11 cellular contexts compared by ENCODE assay signal in the genomic region with DNA sequence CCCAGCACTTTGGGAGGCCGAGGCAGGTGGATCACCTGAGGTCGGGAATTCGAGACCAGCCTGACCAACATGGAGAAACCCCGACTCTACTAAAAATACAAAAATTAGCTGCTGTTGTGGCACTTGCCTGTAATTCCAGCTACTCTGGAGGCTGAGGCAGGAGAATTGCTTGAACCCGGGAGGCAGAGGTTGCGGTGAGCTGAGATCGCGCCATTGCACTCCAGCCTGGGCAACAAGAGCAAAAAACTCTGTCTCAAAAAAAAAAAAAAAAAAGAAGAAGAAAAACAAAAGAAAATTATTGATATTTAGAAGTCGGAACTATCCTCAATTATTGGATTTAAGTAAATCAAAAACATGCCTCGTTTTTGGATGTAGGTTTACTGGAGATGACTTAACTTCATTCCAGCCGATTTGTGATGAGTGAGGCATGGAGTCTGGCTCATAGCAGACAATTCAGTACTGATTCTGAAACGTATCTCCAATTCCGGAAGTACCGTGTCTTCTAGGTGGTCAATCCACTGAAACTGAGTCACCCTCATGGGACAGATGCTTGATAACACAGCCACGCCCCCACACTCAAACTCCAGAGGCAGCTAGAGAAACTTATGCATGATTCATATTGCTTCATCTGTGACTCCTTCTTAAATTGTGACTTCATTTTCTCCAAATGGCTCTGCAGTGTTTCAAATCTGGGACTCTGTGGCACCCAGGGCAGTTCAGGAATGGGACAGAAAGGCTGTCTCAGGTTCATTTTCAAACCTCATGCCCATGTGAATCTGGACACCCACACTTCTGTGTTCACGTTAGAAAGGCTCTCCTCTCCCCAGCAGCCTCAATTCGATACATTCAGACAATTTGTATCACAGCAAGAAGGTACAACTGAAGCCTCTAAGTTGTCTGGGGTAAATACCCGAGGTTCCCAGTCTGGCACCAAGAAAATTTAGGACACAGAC.
A peak's percentile ranks its signal among the peaks of the same experiment; 100 is the strongest.
DNase-seq lines count a peak whose midpoint lies in the region; ATAC-seq, FAIRE-seq and TF ChIP-seq lines count a peak whose summit lies in the region.
"Had no signal": no experiment of that assay in that cellular context is flagged by ENCODE, and none has a peak within 500 bp of the region (broad histone marks: within the 10 kb centered on the region; RNA-seq: fewer than 3 reads in every experiment).

No MANE protein-coding gene starts in this region.

- H3K4me3 Mint-ChIP-seq in activated CD8-positive, alpha-beta memory T cell treated with anti-CD3 and anti-CD28 coated beads, Interleukin-2, amount 10 ng/mL, durations not matched to agents 7 days and 5 days = no peak overlapping the region
- H3K4me3 Mint-ChIP-seq in progenitor cell of endocrine pancreas (ENCODE audit: low read depth) = no peak overlapping the region
- H3K4me3 Mint-ChIP-seq: CD8-positive, alpha-beta T cell had no signal

- no peak overlapping the region for H3K27ac Mint-ChIP-seq in activated CD8-positive, alpha-beta memory T cell treated with anti-CD3 and anti-CD28 coated beads, Interleukin-2, amount 10 ng/mL, durations not matched to agents 7 days and 5 days
- H3K27ac Mint-ChIP-seq in progenitor cell of endocrine pancreas = no peak overlapping the region
- H3K27ac Mint-ChIP-seq: CD8-positive, alpha-beta T cell had no signal

- no peak for TF ChIP-seq POLR2A in GM12892 (IDR thresholded peaks at IDR 0.05; ENCODE audit: low read depth, low read length)

- H3K4me1 Mint-ChIP-seq in activated CD8-positive, alpha-beta memory T cell treated with anti-CD3 and anti-CD28 coated beads, Interleukin-2, amount 10 ng/mL, durations not matched to agents 7 days and 5 days = peaks cover 4% of the 10 kb centered on the region
- H3K4me1 Mint-ChIP-seq in progenitor cell of endocrine pancreas (ENCODE audit: low read depth) = peaks cover 4% of the 10 kb centered on the region

- H3K27me3 Mint-ChIP-seq in activated CD8-positive, alpha-beta memory T cell treated with anti-CD3 and anti-CD28 coated beads, Interleukin-2, amount 10 ng/mL, durations not matched to agents 7 days and 5 days = peaks cover 15% of the 10 kb centered on the region
- peaks cover 3% of the 10 kb centered on the region for H3K27me3 Mint-ChIP-seq in progenitor cell of endocrine pancreas

- CTCF ChIA-PET in activated CD8-positive, alpha-beta memory T cell treated with anti-CD3 and anti-CD28 coated beads, Interleukin-2, amount 10 ng/mL, durations not matched to agents 7 days and 5 days (lab: Charles Lee) = no interaction called here

- in situ Hi-C loops in SK-MEL-5 (cut with HindIII; ENCODE audit: low pct_unique_long_range_greater_than_20kb, low sequenced_read_pairs) = no loop called here

- no peaks in the 10 kb centered on the region for H3K36me3 Mint-ChIP-seq in activated CD8-positive, alpha-beta memory T cell treated with anti-CD3 and anti-CD28 coated beads, Interleukin-2, amount 10 ng/mL, durations not matched to agents 7 days and 5 days
- no peaks in the 10 kb centered on the region for H3K36me3 Mint-ChIP-seq in progenitor cell of endocrine pancreas (ENCODE audit: insufficient read depth)
- H3K36me3 Mint-ChIP-seq: CD8-positive, alpha-beta T cell had no signal

- no peak for DNase-seq in activated CD8-positive, alpha-beta memory T cell treated with anti-CD3 and anti-CD28 coated beads, Interleukin-2, amount 10 ng/mL, durations not matched to agents 7 days and 5 days
- no peak for DNase-seq in activated CD8-positive, alpha-beta memory T cell treated with anti-CD3 and anti-CD28 coated beads, Interleukin-2, amount 50 U/mL, for 4 hours
- DNase-seq in SK-MEL-5 (ENCODE audit: low read depth, low spot score) (peak; percentile 58), fibroblast of villous mesenchyme (ENCODE audit: low read depth) (peak; percentile 95), NCI-H446 (lab: John Stamatoyannopoulos, UW) (no peak), GM12892 (ENCODE audit: insufficient read length) (no peak), progenitor cell of endocrine pancreas (ENCODE audit: low spot score, unreplicated experiment) (no peak)
- peak; percentile 67 for DNase-seq in stimulated activated CD8-positive, alpha-beta memory T cell treated with anti-CD3 and anti-CD28 coated beads, Interleukin-4, amount 100 ng/mL, for 48 hours
- DNase-seq: activated gamma-delta T cell; CD8-positive, alpha-beta T cell had no signal

- FAIRE-seq in GM12892 (lab: Jason Lieb, UNC) = no peak

- ATAC-seq in activated CD8-positive, alpha-beta memory T cell treated with anti-CD3 and anti-CD28 coated beads, Interleukin-2, amount 10 ng/mL, durations not matched to agents 7 days and 5 days = peak; percentile 36
- ATAC-seq: CD8-positive, alpha-beta T cell; mucosa of descending colon had no signal

- no peak for TF ChIP-seq CTCF in fibroblast of villous mesenchyme (IDR thresholded peaks at IDR 0.05; ENCODE audit: insufficient read depth, low read depth, low read length)
- TF ChIP-seq CTCF in progenitor cell of endocrine pancreas (IDR thresholded peaks at IDR 0.05; ENCODE audit: unreplicated experiment) = no peak

- no peaks in the 10 kb centered on the region for H3K9me3 Mint-ChIP-seq in activated CD8-positive, alpha-beta memory T cell treated with anti-CD3 and anti-CD28 coated beads, Interleukin-2, amount 10 ng/mL, durations not matched to agents 7 days and 5 days (ENCODE audit: low read depth)
- H3K9me3 Mint-ChIP-seq in progenitor cell of endocrine pancreas (ENCODE audit: low read depth) = no peaks in the 10 kb centered on the region
- H3K9me3 Mint-ChIP-seq: CD8-positive, alpha-beta T cell had no signal

- H3K4me3 ChIP-seq in fibroblast of villous mesenchyme (ENCODE audit: low read depth, low read length) = peak overlapping the region; percentile 20
- H3K4me3 ChIP-seq: mucosa of descending colon had no signal

Comparison
In these comparisons a context has a peak if more than half of its experiments do, and no peak if none do; other contexts are left out.
1. DNase-seq: peak in SK-MEL-5 (single experiment), fibroblast of villous mesenchyme (single experiment) and stimulated activated CD8-positive, alpha-beta memory T cell treated with anti-CD3 and anti-CD28 coated beads, Interleukin-4, amount 100 ng/mL, for 48 hours (single experiment); none in activated CD8-positive, alpha-beta memory T cell treated with anti-CD3 and anti-CD28 coated beads, Interleukin-2, amount 10 ng/mL, durations not matched to agents 7 days and 5 days (single experiment), activated CD8-positive, alpha-beta memory T cell treated with anti-CD3 and anti-CD28 coated beads, Interleukin-2, amount 50 U/mL, for 4 hours (single experiment), NCI-H446 (0 of 2), GM12892 (single experiment) and progenitor cell of endocrine pancreas (single experiment).